ENCODE assay signal across 8 cellular contexts in genomic region chr17:77281904-77282367, GRCh38.
DNase-seq lines count a peak whose midpoint lies in the region; ATAC-seq and TF ChIP-seq lines count a peak whose summit lies in the region.

No MANE protein-coding gene starts in this region.

- POLR2A ChIA-PET in RWPE1 (lab: Yijun Ruan, JAX; ENCODE audit: low non-redundant PET): interaction anchor here (1.6 kb wide), 1 partner anchor 41 kb away, joined by 3 read pairs; no protein-coding TSS in a partner anchor

- no peaks in the 10 kb centered on the region for H3K36me3 ChIP-seq in spleen

- 56 to 68% (median 60%) methylated on average over 14 to 20 of the region's 20 CpGs for WGBS in spleen, 5 donors

- CTCF ChIA-PET in RWPE1 (lab: Yijun Ruan, JAX): interaction anchor here (0.7 to 2.7 kb wide), 2 partner anchors 43 to 1753 kb away, joined by 3 to 5 read pairs; no protein-coding TSS in a partner anchor

- DNase-seq in 8988T (peak; percentile 51), RWPE1 (ENCODE audit: low spot score) (peak; percentile 46), germinal center (ENCODE audit: low spot score) (peak; percentile 33), spleen (no peak)
- DNase-seq in stimulated activated CD4-positive, alpha-beta T cell treated with anti-CD3 and anti-CD28 coated beads, Interleukin-4, amount 100 ng/mL, for 24 hours: no peak
- DNase-seq in effector CD8-positive, alpha-beta T cell (lab: John Stamatoyannopoulos, UW): no peak

- TF ChIP-seq CTCF in RWPE1 (conservative IDR thresholded peaks at IDR 0.05; ENCODE audit: low read depth) (no peak), spleen (IDR thresholded peaks at IDR 0.05 in 8 of 11, conservative IDR thresholded peaks at IDR 0.05 in 3 of 11) (no peak)

- peaks cover 0 to 30% (median 3%) of the 10 kb centered on the region in 7 donors for H3K27me3 ChIP-seq in spleen (replicated peaks in 1 of 7)

- H3K4me3 ChIP-seq in spleen: peak overlapping the region; percentile 49 to 78 (median 60)

- ATAC-seq in GM19395 (IDR thresholded peaks at IDR 0.05; ENCODE audit: unreplicated experiment) (peak; percentile 23), HG02610 (IDR thresholded peaks at IDR 0.05; ENCODE audit: unreplicated experiment) (no peak)

- intact Hi-C loops in spleen (cut with DNase I; ENCODE audit: low total_unique reads): no loop called here

- no peaks in the 10 kb centered on the region for H3K9me3 ChIP-seq in spleen

- TF ChIP-seq POLR2A in spleen (IDR thresholded peaks at IDR 0.05): no peak

- H3K27ac ChIP-seq in RWPE1: peak overlapping the region; percentile 100
- H3K27ac ChIP-seq in spleen: peak overlapping the region in 2 of 8 donors; percentile 52 to 58

- peaks cover 10 to 64% (median 41%) of the 10 kb centered on the region in 6 donors for H3K4me1 ChIP-seq in spleen

Comparison
In these comparisons a context has a peak if more than half of its experiments do, and no peak if none do; other contexts are left out.
1. DNase-seq: peak in 8988T (single experiment), RWPE1 (single experiment) and germinal center (single experiment); none in spleen (single experiment), stimulated activated CD4-positive, alpha-beta T cell treated with anti-CD3 and anti-CD28 coated beads, Interleukin-4, amount 100 ng/mL, for 24 hours (single experiment) and effector CD8-positive, alpha-beta T cell (single experiment).